Comparison of ENCODE assay signal across 16 cellular contexts in genomic region chr6:67608099-67608749, GRCh38.
"Had no signal": no experiment of that assay in that cellular context is flagged by ENCODE, and none has a peak within 500 bp of the region (broad histone marks: within the 10 kb centered on the region; RNA-seq: fewer than 3 reads in every experiment).

No MANE protein-coding gene starts in this region.

- H3K4me3 Mint-ChIP-seq: activated CD4-positive, alpha-beta memory T cell treated with anti-CD3 and anti-CD28 coated beads, Interleukin-2, amount 10 ng/mL, durations not matched to agents 7 days and 5 days; activated CD4-positive, alpha-beta T cell treated with anti-CD3 and anti-CD28 coated beads for 36 hours; activated naive CD8-positive, alpha-beta T cell treated with anti-CD3 and anti-CD28 coated beads, Interleukin-2, amount 50 U/mL, for 24 hours; activated T-helper 1 cell treated with anti-CD3 and anti-CD28 coated beads, Interleukin-12 subunit alpha, Interleukin-12 subunit beta, Interleukin-2, Interleukin-4 antibody, amounts not matched to agents 30 ng/mL and 10 ng/mL and 1 ng/mL, durations not matched to agents 14 hours and 24 hours and 36 hours; mesothelial cell of epicardium had no signal

- H3K27me3 Mint-ChIP-seq: activated CD4-positive, alpha-beta memory T cell treated with anti-CD3 and anti-CD28 coated beads, Interleukin-2, amount 10 ng/mL, durations not matched to agents 7 days and 5 days; activated CD4-positive, alpha-beta T cell treated with anti-CD3 and anti-CD28 coated beads for 36 hours; activated naive CD8-positive, alpha-beta T cell treated with anti-CD3 and anti-CD28 coated beads, Interleukin-2, amount 50 U/mL, for 24 hours had no signal

- H3K4me1 Mint-ChIP-seq: activated CD4-positive, alpha-beta memory T cell treated with anti-CD3 and anti-CD28 coated beads, Interleukin-2, amount 10 ng/mL, durations not matched to agents 7 days and 5 days; activated CD4-positive, alpha-beta T cell treated with anti-CD3 and anti-CD28 coated beads for 36 hours; activated naive CD8-positive, alpha-beta T cell treated with anti-CD3 and anti-CD28 coated beads, Interleukin-2, amount 50 U/mL, for 24 hours had no signal

- H3K27ac ChIP-seq: ascending aorta, dorsolateral prefrontal cortex, lower lobe of right lung, pancreas, testis had no signal

- H3K36me3 ChIP-seq: ascending aorta, lower lobe of right lung, pancreas had no signal

- DNase-seq: activated CD4-positive, alpha-beta memory T cell treated with anti-CD3 and anti-CD28 coated beads, Interleukin-2, amount 10 ng/mL, durations not matched to agents 7 days and 5 days; activated CD4-positive, alpha-beta T cell treated with anti-CD3 and anti-CD28 coated beads for 36 hours; activated CD8-positive, alpha-beta memory T cell treated with anti-CD3 and anti-CD28 coated beads, Interleukin-2, amount 50 U/mL, for 4 hours; activated naive CD4-positive, alpha-beta T cell treated with Interleukin-2 at 50 U/mL for 16 hours; activated naive CD8-positive, alpha-beta T cell treated with anti-CD3 and anti-CD28 coated beads, Interleukin-2, amount 50 U/mL, for 24 hours; dorsolateral prefrontal cortex; lower lobe of right lung; pancreas; stimulated activated CD4-positive, alpha-beta T cell treated with anti-CD3 and anti-CD28 coated beads, Interleukin-4, amount 100 ng/mL, for 1 hour; stimulated activated CD8-positive, alpha-beta memory T cell treated with anti-CD3 and anti-CD28 coated beads, Interleukin-4, amount 100 ng/mL, for 48 hours; stimulated activated naive CD8-positive, alpha-beta T cell treated with anti-CD3 and anti-CD28 coated beads, Interleukin-15, Interleukin-2, amounts not matched to agents 100 U/mL and 50 U/mL, for 24 hours; testis had no signal

- H3K27ac Mint-ChIP-seq: activated CD4-positive, alpha-beta memory T cell treated with anti-CD3 and anti-CD28 coated beads, Interleukin-2, amount 10 ng/mL, durations not matched to agents 7 days and 5 days; activated CD4-positive, alpha-beta T cell treated with anti-CD3 and anti-CD28 coated beads for 36 hours; activated naive CD8-positive, alpha-beta T cell treated with anti-CD3 and anti-CD28 coated beads, Interleukin-2, amount 50 U/mL, for 24 hours; activated T-helper 1 cell treated with anti-CD3 and anti-CD28 coated beads, Interleukin-12 subunit alpha, Interleukin-12 subunit beta, Interleukin-2, Interleukin-4 antibody, amounts not matched to agents 30 ng/mL and 10 ng/mL and 1 ng/mL, durations not matched to agents 14 hours and 24 hours and 36 hours; mesothelial cell of epicardium had no signal

- H3K4me1 ChIP-seq: ascending aorta, lower lobe of right lung, testis had no signal

- H3K9me3 ChIP-seq: ascending aorta, lower lobe of right lung, pancreas, testis had no signal

- FAIRE-seq: pancreas had no signal

- ATAC-seq: activated CD4-positive, alpha-beta T cell treated with anti-CD3 and anti-CD28 coated beads for 36 hours; activated naive CD8-positive, alpha-beta T cell treated with anti-CD3 and anti-CD28 coated beads, Interleukin-2, amount 50 U/mL, for 24 hours; esophagus mucosa; stimulated activated naive CD8-positive, alpha-beta T cell treated with anti-CD3 and anti-CD28 coated beads, Interleukin-15, Interleukin-2, amounts not matched to agents 100 U/mL and 50 U/mL, for 24 hours had no signal

- H3K36me3 Mint-ChIP-seq: mesothelial cell of epicardium had no signal

- H3K27me3 ChIP-seq: ascending aorta, dorsolateral prefrontal cortex, pancreas, testis had no signal

- H3K4me3 ChIP-seq: ascending aorta, dorsolateral prefrontal cortex, lower lobe of right lung, pancreas, testis had no signal

- H3K9me3 Mint-ChIP-seq: activated T-helper 1 cell treated with anti-CD3 and anti-CD28 coated beads, Interleukin-12 subunit alpha, Interleukin-12 subunit beta, Interleukin-2, Interleukin-4 antibody, amounts not matched to agents 30 ng/mL and 10 ng/mL and 1 ng/mL, durations not matched to agents 14 hours and 24 hours and 36 hours; mesothelial cell of epicardium had no signal
